ENCODE assay signal across 15 cellular contexts in the genomic region with DNA sequence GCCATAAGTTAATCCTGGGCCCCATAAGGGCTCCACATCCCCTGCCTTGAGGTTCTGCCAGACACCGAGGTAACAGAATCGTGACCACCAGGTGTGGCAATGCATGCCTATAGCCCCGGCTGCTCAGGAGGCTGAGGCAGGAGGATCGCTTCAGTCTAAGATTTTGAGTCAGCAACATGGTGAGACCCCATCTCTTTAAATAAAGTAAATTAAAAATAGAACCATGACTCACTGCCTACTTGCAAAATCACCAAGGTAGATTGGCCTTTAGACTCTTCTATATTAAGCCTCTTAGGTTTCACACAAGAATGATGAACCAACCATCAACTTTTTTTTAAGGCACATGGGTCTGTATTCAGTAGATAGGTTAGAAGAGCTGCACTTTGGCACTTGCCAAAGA. TPM values are rescaled to one million over a fixed set of nuclear protein-coding genes. Genes with fewer than 3 reads are reported as not detected.
DNase-seq lines count a peak whose midpoint lies in the region; ATAC-seq lines count a peak whose summit lies in the region.
"Had no signal": no experiment of that assay in that cellular context is flagged by ENCODE, and none has a peak within 500 bp of the region (broad histone marks: within the 10 kb centered on the region; RNA-seq: fewer than 3 reads in every experiment).

No MANE protein-coding gene starts in this region.

- H3K27me3 Mint-ChIP-seq in activated T-cell treated with anti-CD3 and anti-CD28 coated beads, Interleukin-2, amount 50 U/mL, for 72 hours (ENCODE audit: low read depth), result no peaks in the 10 kb centered on the region
- H3K27me3 Mint-ChIP-seq: CD4-positive, CD25-positive, alpha-beta regulatory T cell had no signal

- peak overlapping the region; percentile 64 for H3K27ac Mint-ChIP-seq in activated T-cell treated with anti-CD3 and anti-CD28 coated beads, Interleukin-2, amount 50 U/mL, for 72 hours
- peak overlapping the region; percentile 68 for H3K27ac Mint-ChIP-seq in stimulated activated effector memory CD8-positive, alpha-beta T cell treated with anti-CD3 and anti-CD28 coated beads, Interleukin-12 subunit alpha, Interleukin-12 subunit beta, amount 100 ng/mL, for 72 hours

- ATAC-seq in HG02610 (IDR thresholded peaks at IDR 0.05; ENCODE audit: unreplicated experiment), result peak; percentile 48
- peak; percentile 61 to 64 for ATAC-seq in activated T-cell treated with anti-CD3 and anti-CD28 coated beads, Interleukin-2, amount 50 U/mL, for 72 hours (replicated peaks in 1 of 2)
- ATAC-seq in stimulated activated effector memory CD8-positive, alpha-beta T cell treated with anti-CD3 and anti-CD28 coated beads, Interleukin-12 subunit alpha, Interleukin-12 subunit beta, amount 100 ng/mL, for 72 hours, result peak; percentile 37
- no peak for ATAC-seq in HG03520 (IDR thresholded peaks at IDR 0.05; ENCODE audit: unreplicated experiment)
- no peak for ATAC-seq in GM21576 (IDR thresholded peaks at IDR 0.05; ENCODE audit: unreplicated experiment)
- ATAC-seq: gastroesophageal sphincter, right cardiac atrium had no signal

- no peaks in the 10 kb centered on the region for H3K9me3 Mint-ChIP-seq in activated T-cell treated with anti-CD3 and anti-CD28 coated beads, Interleukin-2, amount 50 U/mL, for 72 hours
- H3K9me3 Mint-ChIP-seq in stimulated activated effector memory CD8-positive, alpha-beta T cell treated with anti-CD3 and anti-CD28 coated beads, Interleukin-12 subunit alpha, Interleukin-12 subunit beta, amount 100 ng/mL, for 72 hours, result no peaks in the 10 kb centered on the region
- H3K9me3 Mint-ChIP-seq: CD4-positive, CD25-positive, alpha-beta regulatory T cell had no signal

- peaks cover 10 to 15% of the 10 kb centered on the region in 2 donors for H3K36me3 Mint-ChIP-seq in activated T-cell treated with anti-CD3 and anti-CD28 coated beads, Interleukin-2, amount 50 U/mL, for 72 hours (ENCODE audit: insufficient read depth in 2 of 2)
- H3K36me3 Mint-ChIP-seq in stimulated activated effector memory CD8-positive, alpha-beta T cell treated with anti-CD3 and anti-CD28 coated beads, Interleukin-12 subunit alpha, Interleukin-12 subunit beta, amount 100 ng/mL, for 72 hours, result peaks cover 95% of the 10 kb centered on the region

- DNase-seq in activated T-cell treated with anti-CD3 and anti-CD28 coated beads for 48 hours (ENCODE audit: low read depth), result peak; percentile 12
- DNase-seq in activated T-cell treated with anti-CD3 and anti-CD28 coated beads, Interleukin-2, amount 50 U/mL, for 1 hour, result no peak
- DNase-seq in activated T-cell treated with anti-CD3 and anti-CD28 coated beads, Interleukin-2, amount 50 U/mL, for 72 hours, result peak; percentile 10 to 25
- no peak for DNase-seq in stimulated activated effector memory CD8-positive, alpha-beta T cell treated with anti-CD3 and anti-CD28 coated beads, Interleukin-12 subunit alpha, Interleukin-12 subunit beta, amount 100 ng/mL, for 72 hours (ENCODE audit: low spot score in 2 of 2)
- DNase-seq in NCI-H1436 (lab: John Stamatoyannopoulos, UW), result no peak
- DNase-seq: CD4-positive, CD25-positive, alpha-beta regulatory T cell; DMS79; dorsolateral prefrontal cortex; NCI-H226; nucleus accumbens; right cardiac atrium had no signal

- H3K4me3 Mint-ChIP-seq in activated T-cell treated with anti-CD3 and anti-CD28 coated beads, Interleukin-2, amount 50 U/mL, for 72 hours, result no peak overlapping the region
- no peak overlapping the region for H3K4me3 Mint-ChIP-seq in stimulated activated effector memory CD8-positive, alpha-beta T cell treated with anti-CD3 and anti-CD28 coated beads, Interleukin-12 subunit alpha, Interleukin-12 subunit beta, amount 100 ng/mL, for 72 hours
- H3K4me3 Mint-ChIP-seq: CD4-positive, CD25-positive, alpha-beta regulatory T cell had no signal

- peaks cover 28% of the 10 kb centered on the region for H3K4me1 Mint-ChIP-seq in activated T-cell treated with anti-CD3 and anti-CD28 coated beads, Interleukin-2, amount 50 U/mL, for 72 hours (ENCODE audit: low read depth)
- peaks cover 24% of the 10 kb centered on the region for H3K4me1 Mint-ChIP-seq in stimulated activated effector memory CD8-positive, alpha-beta T cell treated with anti-CD3 and anti-CD28 coated beads, Interleukin-12 subunit alpha, Interleukin-12 subunit beta, amount 100 ng/mL, for 72 hours

RNA-seq across cellular contexts. Expression of a gene that starts 9.7 kb away (rescaled TPM):
- total RNA-seq in activated T-cell treated with anti-CD3 and anti-CD28 coated beads, Interleukin-2, amount 50 U/mL, for 72 hours, result 1 to 10 TPM; 2.6 to 3.6 TPM

RNA-seq across cellular contexts. Expression of a gene that starts 22.2 kb away (rescaled TPM):
- 10 to 100 TPM; 79.0 to 94.8 TPM for total RNA-seq in activated T-cell treated with anti-CD3 and anti-CD28 coated beads, Interleukin-2, amount 50 U/mL, for 72 hours

RNA-seq across cellular contexts. Expression of a gene that starts 23.2 kb away (rescaled TPM):
- total RNA-seq in activated T-cell treated with anti-CD3 and anti-CD28 coated beads, Interleukin-2, amount 50 U/mL, for 72 hours, result 100 to 1,000 TPM in 1 of 2 donors, 10 to 100 TPM in 1; 94.0 to 133 TPM

Comparison
In these comparisons a context has a peak if more than half of its experiments do, and no peak if none do; other contexts are left out.
1. DNase-seq: peak in activated T-cell treated with anti-CD3 and anti-CD28 coated beads for 48 hours (single experiment) and activated T-cell treated with anti-CD3 and anti-CD28 coated beads, Interleukin-2, amount 50 U/mL, for 72 hours (2 of 2); none in activated T-cell treated with anti-CD3 and anti-CD28 coated beads, Interleukin-2, amount 50 U/mL, for 1 hour (single experiment), stimulated activated effector memory CD8-positive, alpha-beta T cell treated with anti-CD3 and anti-CD28 coated beads, Interleukin-12 subunit alpha, Interleukin-12 subunit beta, amount 100 ng/mL, for 72 hours (0 of 2) and NCI-H1436 (single experiment).
2. ATAC-seq: peak in HG02610 (single experiment), activated T-cell treated with anti-CD3 and anti-CD28 coated beads, Interleukin-2, amount 50 U/mL, for 72 hours (2 of 2) and stimulated activated effector memory CD8-positive, alpha-beta T cell treated with anti-CD3 and anti-CD28 coated beads, Interleukin-12 subunit alpha, Interleukin-12 subunit beta, amount 100 ng/mL, for 72 hours (single experiment); none in HG03520 (single experiment) and GM21576 (single experiment).